9 cellular contexts compared by ENCODE assay signal in the genomic region with DNA sequence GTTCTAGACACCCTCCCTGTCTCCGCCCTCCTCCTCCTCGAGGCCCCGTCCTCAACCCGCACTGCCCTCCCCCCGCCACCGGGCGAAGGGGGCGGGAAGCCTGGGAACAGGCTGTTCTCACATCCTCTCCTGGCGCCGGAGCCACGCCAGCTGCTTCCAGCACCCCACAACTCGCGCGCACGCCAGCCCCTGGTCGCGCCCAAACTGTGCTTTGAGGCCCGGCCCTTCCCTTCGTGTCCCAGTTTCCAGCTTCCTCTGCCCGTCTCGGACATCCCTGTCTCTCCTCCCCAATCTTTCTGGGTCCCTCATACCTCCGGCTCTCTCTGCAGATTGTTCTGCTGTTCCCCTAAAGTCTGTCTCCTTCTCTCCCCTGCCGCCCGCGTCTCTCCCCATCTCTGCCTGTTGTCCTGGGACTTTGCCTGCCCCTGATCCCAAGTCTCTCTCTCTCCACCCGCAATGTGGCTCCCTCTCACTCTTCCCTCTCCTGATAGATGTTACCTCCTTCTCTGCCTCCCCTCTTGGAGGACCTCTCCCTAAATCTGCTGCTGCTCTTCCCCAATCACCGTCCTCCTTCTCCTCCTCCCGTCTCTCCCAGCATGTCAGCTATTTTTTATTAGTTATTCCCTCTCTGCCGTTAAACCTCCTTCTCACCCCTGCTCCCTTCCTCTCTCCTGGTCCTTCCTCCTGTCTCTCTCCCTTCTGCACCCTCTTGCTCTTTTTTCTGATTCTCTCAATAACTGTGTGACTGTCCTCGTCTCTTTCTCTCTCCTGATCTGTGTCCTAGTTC. TPM values are rescaled to one million over a fixed set of nuclear protein-coding genes. Genes with fewer than 3 reads are reported as not detected.
DNase-seq lines count a peak whose midpoint lies in the region; ATAC-seq lines count a peak whose summit lies in the region.
"Had no signal": no experiment of that assay in that cellular context is flagged by ENCODE, and none has a peak within 500 bp of the region (broad histone marks: within the 10 kb centered on the region; RNA-seq: fewer than 3 reads in every experiment).

No MANE protein-coding gene starts in this region.

- DNase-seq in NCI-H345 treated with DMSO at 0.1 percent for 48 hours (lab: John Stamatoyannopoulos, UW; ENCODE audit: unreplicated experiment) (peak; percentile 15), NCI-H345 (lab: John Stamatoyannopoulos, UW) (no peak), mesendoderm (peak; percentile 62), ureter (ENCODE audit: low spot score) (peak; percentile 77), foreskin melanocyte (no peak)

- H3K36me3 ChIP-seq in ectodermal cell (ENCODE audit: control insufficient read depth, insufficient read depth, low read length) (no peaks in the 10 kb centered on the region), mesendoderm (ENCODE audit: control insufficient read depth, insufficient read depth, low read length) (no peaks in the 10 kb centered on the region)

- no peaks in the 10 kb centered on the region for H3K79me2 ChIP-seq in mesendoderm (ENCODE audit: control insufficient read depth, insufficient read depth, low read length)

- no peak overlapping the region for H2BK120ac ChIP-seq in mesendoderm (ENCODE audit: low read depth, low read length)

- no peak overlapping the region for H3K18ac ChIP-seq in mesendoderm (ENCODE audit: low read length)

- H3K56ac ChIP-seq in mesendoderm (ENCODE audit: low read length) = peak overlapping the region; percentile 70

- H3K4ac ChIP-seq in mesendoderm (ENCODE audit: low read depth, low read length) = no peak overlapping the region

- no peak overlapping the region for H4K8ac ChIP-seq in mesendoderm (ENCODE audit: low read depth, low read length)

- WGBS in ectodermal cell, 2 experiments = 1% methylated on average over 29 of the region's 30 CpGs
- no CpG with 5 or more reads among the region's 30 CpGs for WGBS in mesendoderm (ENCODE audit: extremely low coverage, insufficient coverage, low lambda C conversion rate)

- H3K27ac ChIP-seq in ectodermal cell (ENCODE audit: insufficient read depth, low read depth, low read length, poor library complexity, severe bottlenecking) = peak overlapping the region; percentile 84
- H3K27ac ChIP-seq in mesendoderm (ENCODE audit: low read depth, low read length) = no peak overlapping the region

- H2BK15ac ChIP-seq in mesendoderm (replicated peaks; ENCODE audit: low read depth) = no peak overlapping the region

- no peaks in the 10 kb centered on the region for H3K9me3 ChIP-seq in ectodermal cell (ENCODE audit: control insufficient read depth, low read length)

- H3K4me3 ChIP-seq in ectodermal cell (ENCODE audit: insufficient read depth, low read depth, low read length) (peak overlapping the region; percentile 28), mesendoderm (ENCODE audit: low read length) (no peak overlapping the region)

- H3K23ac ChIP-seq in mesendoderm (ENCODE audit: low read length) = no peak overlapping the region

- ATAC-seq in HG03175 (IDR thresholded peaks at IDR 0.05; ENCODE audit: unreplicated experiment) (no peak), HG03135 (IDR thresholded peaks at IDR 0.05; ENCODE audit: unreplicated experiment) (no peak)

- H3K79me1 ChIP-seq in mesendoderm (ENCODE audit: low read length) = no peaks in the 10 kb centered on the region

- H3K4me2 ChIP-seq in mesendoderm (ENCODE audit: low read length) = peak overlapping the region; percentile 35

- no peak overlapping the region for H4K5ac ChIP-seq in mesendoderm (ENCODE audit: low read length)

- peaks cover 41% of the 10 kb centered on the region for H3K4me1 ChIP-seq in ectodermal cell (ENCODE audit: control insufficient read depth, insufficient read depth, low read length)
- peaks cover 8% of the 10 kb centered on the region for H3K4me1 ChIP-seq in mesendoderm (ENCODE audit: control insufficient read depth, low read depth, low read length)

- H3K9ac ChIP-seq in mesendoderm (ENCODE audit: low read length) = peak overlapping the region; percentile 37

- H3K27me3 ChIP-seq in ectodermal cell (ENCODE audit: control insufficient read depth, insufficient read depth, low read length, poor library complexity, severe bottlenecking) (no peaks in the 10 kb centered on the region), mesendoderm (ENCODE audit: insufficient read depth, low read length, poor library complexity) (no peaks in the 10 kb centered on the region)

- H2BK5ac ChIP-seq in mesendoderm (ENCODE audit: low read length) = no peak overlapping the region

- H2AK5ac ChIP-seq in mesendoderm (ENCODE audit: low read length) = no peak overlapping the region

RNA-seq across cellular contexts. Expression of gene DPF1, which starts 14.2 kb away (rescaled TPM):
- polyA plus RNA-seq in ectodermal cell (2013, experiment 1 of 4) = 12.4 TPM
- 9.2 TPM for polyA plus RNA-seq in ectodermal cell (2013, experiment 2 of 4)
- 8.4 TPM for polyA plus RNA-seq in ectodermal cell (2013, experiment 3 of 4)
- polyA plus RNA-seq in ectodermal cell (2013, experiment 4 of 4) = 8.2 TPM
- polyA plus RNA-seq in mesendoderm (2013, experiment 1 of 2) = 4.1 TPM
- 3.6 TPM for polyA plus RNA-seq in mesendoderm (2013, experiment 2 of 2)
- not detected for total RNA-seq in ureter

RNA-seq across cellular contexts. Expression of gene PPP1R14A, which starts 46.3 kb away (rescaled TPM):
- polyA plus RNA-seq in ectodermal cell (2013, experiment 1 of 4) = 3.2 TPM
- 3.5 TPM for polyA plus RNA-seq in ectodermal cell (2013, experiment 2 of 4)
- 6.0 TPM for polyA plus RNA-seq in ectodermal cell (2013, experiment 3 of 4)
- 4.8 TPM for polyA plus RNA-seq in ectodermal cell (2013, experiment 4 of 4)
- polyA plus RNA-seq in mesendoderm (2013, experiment 1 of 2) = 11.3 TPM
- polyA plus RNA-seq in mesendoderm (2013, experiment 2 of 2) = 10.1 TPM
- 98.6 TPM for total RNA-seq in ureter
- total RNA-seq: SK-MEL-5 had no signal

RNA-seq across cellular contexts. Expression of gene SPINT2, which starts 54.5 kb away (rescaled TPM):
- polyA plus RNA-seq in ectodermal cell (2013, experiment 1 of 4) = 128 TPM
- polyA plus RNA-seq in ectodermal cell (2013, experiment 2 of 4) = 141 TPM
- 124 TPM for polyA plus RNA-seq in ectodermal cell (2013, experiment 3 of 4)
- 141 TPM for polyA plus RNA-seq in ectodermal cell (2013, experiment 4 of 4)
- 134 TPM for polyA plus RNA-seq in mesendoderm (2013, experiment 1 of 2)
- 134 TPM for polyA plus RNA-seq in mesendoderm (2013, experiment 2 of 2)
- 286 TPM for total RNA-seq in ureter
- total RNA-seq: SK-MEL-5 had no signal

Comparison
In these comparisons a context has a peak if more than half of its experiments do, and no peak if none do; other contexts are left out.
1. DNase-seq: peak in NCI-H345 treated with DMSO at 0.1 percent for 48 hours (single experiment), mesendoderm (single experiment) and ureter (single experiment); none in NCI-H345 (single experiment) and foreskin melanocyte (single experiment).